In the genomic region with DNA sequence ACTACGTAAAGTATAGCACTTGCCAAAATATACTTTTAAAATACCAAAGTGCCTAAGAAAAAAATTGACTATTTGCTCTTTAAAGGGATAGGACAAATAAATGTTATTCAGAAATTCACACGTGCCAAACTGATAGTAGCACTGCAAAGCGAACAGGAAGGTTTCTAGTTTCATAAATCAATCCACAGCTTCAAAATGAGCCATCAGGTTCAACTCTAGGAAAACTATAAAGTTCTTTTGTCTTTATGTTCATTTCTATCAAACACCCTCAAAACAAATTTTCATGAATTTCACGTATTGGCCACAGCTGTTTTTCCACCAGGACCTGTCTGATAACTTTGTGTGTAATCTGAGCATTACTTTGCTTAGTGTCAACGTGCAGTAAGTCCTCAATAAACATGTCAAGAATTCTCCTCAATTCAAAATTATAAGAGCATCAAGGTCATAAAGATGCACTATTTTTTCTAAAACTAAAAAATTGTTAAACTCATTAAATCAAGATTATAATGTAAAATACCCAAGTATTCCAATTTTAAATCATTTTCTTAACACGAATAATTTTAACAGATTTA, we compare ENCODE assay signal across 23 cellular contexts. TPM values are rescaled to one million over a fixed set of nuclear protein-coding genes. Genes with fewer than 3 reads are reported as not detected.
DNase-seq lines count a peak whose midpoint lies in the region; ATAC-seq and TF ChIP-seq lines count a peak whose summit lies in the region.
"Had no signal": no experiment of that assay in that cellular context is flagged by ENCODE, and none has a peak within 500 bp of the region (broad histone marks: within the 10 kb centered on the region; RNA-seq: fewer than 3 reads in every experiment).

No MANE protein-coding gene starts in this region.

- DNase-seq in A673 (ENCODE audit: low spot score) (no peak), NB4 (ENCODE audit: low read depth) (no peak), nephron progenitor cell (no peak), dermis blood vessel endothelial cell (no peak), psoas muscle (no peak)
- no peak for DNase-seq in NK-92 treated with Interleukin-12 subunit alpha and Interleukin-12 subunit beta, amount 100 ng/mL, for 24 hours (lab: John Stamatoyannopoulos, UW)
- DNase-seq in stimulated activated CD4-positive, alpha-beta T cell treated with anti-CD3 and anti-CD28 coated beads, Interleukin-1b, Interleukin-23, amount 100 ng/mL, for 48 hours, result no peak
- DNase-seq: activated B cell treated with CpG ODN at 0.5 μM for 24 hours; activated CD8-positive, alpha-beta T cell treated with anti-CD3 and anti-CD28 coated beads, Interleukin-2, amount 10 ng/mL, durations not matched to agents 7 days and 5 days; activated T-cell treated with anti-CD3 and anti-CD28 coated beads, Interleukin-2, amount 50 U/mL, for 72 hours; body of pancreas; effector memory CD4-positive, alpha-beta T cell; naive thymus-derived CD8-positive, alpha-beta T cell; NCI-H2107; NCI-H524 treated with DMSO at 0.1 percent for 48 hours; retina; SJCRH30; T-helper 17 cell; tibial artery had no signal

- H3K27ac ChIP-seq in A673 (ENCODE audit: low read depth, low read length, poor library complexity, severe bottlenecking) (peak overlapping the region; percentile 18), cingulate gyrus (ENCODE audit: low read depth, low read length) (peak overlapping the region; percentile 55), psoas muscle (no peak overlapping the region)
- H3K27ac ChIP-seq: SJCRH30, tibial artery had no signal

- H3K4me3 ChIP-seq in A673 (ENCODE audit: low read depth, low read length, poor library complexity, severe bottlenecking) (no peak overlapping the region), NB4 (ENCODE audit: low read depth, low read length) (peak overlapping the region; percentile 64), psoas muscle (no peak overlapping the region)
- H3K4me3 ChIP-seq: body of pancreas, SJCRH30, tibial artery had no signal

- peaks cover 16% of the 10 kb centered on the region for H3K27me3 Mint-ChIP-seq in nephron progenitor cell (ENCODE audit: low read depth, poor library complexity)
- H3K27me3 Mint-ChIP-seq: activated B cell treated with CpG ODN at 0.5 μM for 24 hours; memory B cell; naive thymus-derived CD8-positive, alpha-beta T cell; stimulated activated memory B cell treated with anti-CD40 and anti-IgM and Interleukin-4, amounts not matched to agents 10 μg/mL and 1 μg/mL and 100 μg/mL, for 72 hours; T-helper 17 cell had no signal

- 66 to 85% (median 75%) methylated on average over 6 of the region's 6 CpGs for WGBS in psoas muscle, 3 donors

- H3K9me3 Mint-ChIP-seq in nephron progenitor cell, result peaks cover 44% of the 10 kb centered on the region
- H3K9me3 Mint-ChIP-seq: activated B cell treated with CpG ODN at 0.5 μM for 24 hours; memory B cell; naive thymus-derived CD8-positive, alpha-beta T cell had no signal

- H3K4me1 ChIP-seq in A673 (ENCODE audit: insufficient read depth, low read length, poor library complexity, severe bottlenecking) (peaks cover 27% of the 10 kb centered on the region), psoas muscle (peaks cover 19% of the 10 kb centered on the region)

- H3K27ac Mint-ChIP-seq in nephron progenitor cell, result peak overlapping the region; percentile 1
- H3K27ac Mint-ChIP-seq: activated CD8-positive, alpha-beta T cell treated with anti-CD3 and anti-CD28 coated beads, Interleukin-2, amount 10 ng/mL, durations not matched to agents 7 days and 5 days; activated naive CD4-positive, alpha-beta T cell treated with anti-CD3 and anti-CD28 coated beads, Interleukin-2, amount 50 U/mL, for 72 hours; activated T-cell treated with anti-CD3 and anti-CD28 coated beads, Interleukin-2, amount 50 U/mL, for 72 hours; memory B cell; stimulated activated memory B cell treated with anti-CD40 and anti-IgM and Interleukin-4, amounts not matched to agents 10 μg/mL and 1 μg/mL and 100 μg/mL, for 72 hours; T-helper 17 cell had no signal

- H3K4me1 Mint-ChIP-seq in nephron progenitor cell, result peaks cover 34% of the 10 kb centered on the region

- no peak for TF ChIP-seq POLR2A in NB4 (IDR thresholded peaks at IDR 0.05; ENCODE audit: extremely low read depth, insufficient read length)

- no peak for ATAC-seq in psoas muscle
- ATAC-seq: activated CD8-positive, alpha-beta T cell treated with anti-CD3 and anti-CD28 coated beads, Interleukin-2, amount 10 ng/mL, durations not matched to agents 7 days and 5 days; activated naive CD4-positive, alpha-beta T cell treated with anti-CD3 and anti-CD28 coated beads, Interleukin-2, amount 50 U/mL, for 72 hours; activated T-cell treated with anti-CD3 and anti-CD28 coated beads, Interleukin-2, amount 50 U/mL, for 72 hours; body of pancreas; naive thymus-derived CD8-positive, alpha-beta T cell; stimulated activated memory B cell treated with anti-CD40 and anti-IgM and Interleukin-4, amounts not matched to agents 10 μg/mL and 1 μg/mL and 100 μg/mL, for 72 hours; T-helper 17 cell had no signal

- H3K27me3 ChIP-seq in A673 (replicated peaks; ENCODE audit: insufficient read depth, low read depth, low read length, poor library complexity) (no peaks in the 10 kb centered on the region), psoas muscle (ENCODE audit: insufficient read depth in 3 of 3, low read length in 2 of 3) (no peaks in the 10 kb centered on the region)
- H3K27me3 ChIP-seq: body of pancreas, SJCRH30, tibial artery had no signal

- H3K36me3 ChIP-seq in A673 (ENCODE audit: insufficient read depth, low read length, poor library complexity, severe bottlenecking) (no peaks in the 10 kb centered on the region), psoas muscle (ENCODE audit: insufficient read depth in 1 of 2, low read depth in 1 of 2) (no peaks in the 10 kb centered on the region)
- H3K36me3 ChIP-seq: SJCRH30, tibial artery had no signal

- POLR2A ChIA-PET in A673 (lab: Charles Lee; ENCODE audit: low non-redundant PET), result interaction anchor here (0.6 kb wide), 1 partner anchor 157 kb away, joined by 3 read pairs; no protein-coding TSS in a partner anchor

- H3K4me3 Mint-ChIP-seq in nephron progenitor cell, result peak overlapping the region; percentile 98
- H3K4me3 Mint-ChIP-seq: activated B cell treated with CpG ODN at 0.5 μM for 24 hours; activated CD8-positive, alpha-beta T cell treated with anti-CD3 and anti-CD28 coated beads, Interleukin-2, amount 10 ng/mL, durations not matched to agents 7 days and 5 days; memory B cell; stimulated activated memory B cell treated with anti-CD40 and anti-IgM and Interleukin-4, amounts not matched to agents 10 μg/mL and 1 μg/mL and 100 μg/mL, for 72 hours; T-helper 17 cell had no signal

- TF ChIP-seq CTCF in A673 (conservative IDR thresholded peaks at IDR 0.05; ENCODE audit: low read depth, low read length) (no peak), NB4 (IDR thresholded peaks at IDR 0.05; ENCODE audit: low read depth, low read length) (no peak), nephron progenitor cell (IDR thresholded peaks at IDR 0.05) (no peak), psoas muscle (IDR thresholded peaks at IDR 0.05) (no peak)

- intact Hi-C loops in A673 (cut with micrococcal nuclease; ENCODE audit: unreplicated experiment), result no loop called here
- intact Hi-C loops in psoas muscle (cut with DNase I), result no loop called here

- CTCF ChIA-PET in A673 (lab: Charles Lee), result no interaction called here

- no TSS peak for BruUV-seq in A673 (replicated peaks; lab: Mats Ljungman, UMichigan)

- peaks cover 7% of the 10 kb centered on the region for H3K9me3 ChIP-seq in A673 (ENCODE audit: low read depth, low read length, poor library complexity, severe bottlenecking)
- H3K9me3 ChIP-seq in psoas muscle, result peaks cover 5% of the 10 kb centered on the region
- H3K9me3 ChIP-seq: body of pancreas, tibial artery had no signal

- H3K36me3 Mint-ChIP-seq in nephron progenitor cell (ENCODE audit: low read depth), result peaks cover 35% of the 10 kb centered on the region
- H3K36me3 Mint-ChIP-seq: memory B cell; naive thymus-derived CD8-positive, alpha-beta T cell had no signal

RNA-seq across cellular contexts. Expression of a gene that starts 3.0 kb away (rescaled TPM):
- total RNA-seq in A673 (2021) (31.4 and 31.6 TPM in 2 replicates), dermis blood vessel endothelial cell (61.6 and 69.4 TPM in 2 replicates), psoas muscle (10 to 100 TPM; 34.1 to 41.1 (median 37.4) TPM)
- polyA plus RNA-seq in psoas muscle, result 10 to 100 TPM; 35.9 to 45.3 (median 37.2) TPM
